ENCODE assay signal across 1 cellular context in the genomic region with DNA sequence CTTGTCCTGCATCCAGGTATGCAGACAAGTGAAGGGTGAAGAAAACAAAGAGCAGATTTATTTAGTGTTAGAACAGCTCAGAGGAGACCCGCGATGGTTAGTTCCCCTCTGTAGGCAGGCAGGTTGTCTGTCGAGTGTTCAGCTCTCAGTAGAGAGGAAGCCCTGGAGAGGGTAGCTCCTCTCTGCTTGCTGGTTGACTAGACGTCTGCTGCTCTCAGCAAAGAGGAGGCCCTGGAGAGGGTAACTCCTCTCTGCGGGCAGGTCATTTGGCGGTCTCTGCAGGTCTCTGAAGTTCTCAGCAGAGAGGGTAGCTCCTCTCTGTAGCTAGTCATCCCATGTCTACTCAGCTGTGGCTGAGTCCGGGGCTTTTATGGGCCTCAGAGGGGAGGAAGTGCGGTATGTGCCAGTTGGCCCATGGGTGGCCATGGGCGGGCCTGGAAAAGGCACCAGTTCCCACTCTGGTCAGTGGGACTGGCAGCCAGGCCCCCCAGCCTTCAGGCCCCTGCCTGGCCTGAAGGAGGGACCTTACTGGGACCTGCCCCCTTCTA.
TF ChIP-seq lines count a peak whose summit lies in the region.

No MANE protein-coding gene starts in this region.

TF ChIP-seq in K562, 482 proteins besides CTCF, POLR2A, EP300 and RAD21 (continued from another document):
- TF ChIP-seq, protein P1, sequence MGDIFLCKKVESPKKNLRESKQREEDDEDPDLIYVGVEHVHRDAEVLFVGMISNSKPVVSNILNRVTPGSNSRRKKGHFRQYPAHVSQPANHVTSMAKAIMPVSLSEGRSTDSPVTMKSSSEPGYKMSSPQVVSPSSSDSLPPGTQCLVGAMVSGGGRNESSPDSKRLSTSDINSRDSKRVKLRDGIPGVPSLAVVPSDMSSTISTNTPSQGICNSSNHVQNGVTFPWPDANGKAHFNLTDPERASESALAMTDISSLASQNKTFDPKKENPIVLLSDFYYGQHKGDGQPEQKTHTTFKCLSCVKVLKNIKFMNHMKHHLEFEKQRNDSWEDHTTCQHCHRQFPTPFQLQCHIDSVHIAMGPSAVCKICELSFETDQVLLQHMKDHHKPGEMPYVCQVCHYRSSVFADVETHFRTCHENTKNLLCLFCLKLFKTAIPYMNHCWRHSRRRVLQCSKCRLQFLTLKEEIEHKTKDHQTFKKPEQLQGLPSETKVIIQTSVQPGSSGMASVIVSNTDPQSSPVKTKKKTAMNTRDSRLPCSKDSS (IDR thresholded peaks at IDR 0.05; ENCODE audit: low read depth, partially characterized antibody) = peak; percentile 17
- peak; percentile 46; the same call in 1 of the 2 replicates for TF ChIP-seq TRIM28 (IDR thresholded peaks at IDR 0.05)
- TF ChIP-seq, protein P2, sequence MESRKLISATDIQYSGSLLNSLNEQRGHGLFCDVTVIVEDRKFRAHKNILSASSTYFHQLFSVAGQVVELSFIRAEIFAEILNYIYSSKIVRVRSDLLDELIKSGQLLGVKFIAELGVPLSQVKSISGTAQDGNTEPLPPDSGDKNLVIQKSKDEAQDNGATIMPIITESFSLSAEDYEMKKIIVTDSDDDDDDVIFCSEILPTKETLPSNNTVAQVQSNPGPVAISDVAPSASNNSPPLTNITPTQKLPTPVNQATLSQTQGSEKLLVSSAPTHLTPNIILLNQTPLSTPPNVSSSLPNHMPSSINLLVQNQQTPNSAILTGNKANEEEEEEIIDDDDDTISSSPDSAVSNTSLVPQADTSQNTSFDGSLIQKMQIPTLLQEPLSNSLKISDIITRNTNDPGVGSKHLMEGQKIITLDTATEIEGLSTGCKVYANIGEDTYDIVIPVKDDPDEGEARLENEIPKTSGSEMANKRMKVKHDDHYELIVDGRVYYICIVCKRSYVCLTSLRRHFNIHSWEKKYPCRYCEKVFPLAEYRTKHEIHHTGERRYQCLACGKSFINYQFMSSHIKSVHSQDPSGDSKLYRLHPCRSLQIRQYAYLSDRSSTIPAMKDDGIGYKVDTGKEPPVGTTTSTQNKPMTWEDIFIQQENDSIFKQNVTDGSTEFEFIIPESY (CRISPR knock-in tag; IDR thresholded peaks at IDR 0.05) = peak; percentile 60; the same call in 1 of the 2 replicates
